Comparison of ENCODE assay signal across 25 cellular contexts in genomic region chr17:518047-518735, GRCh38.
"Had no signal": no experiment of that assay in that cellular context is flagged by ENCODE, and none has a peak within 500 bp of the region (broad histone marks: within the 10 kb centered on the region; RNA-seq: fewer than 3 reads in every experiment).

No MANE protein-coding gene starts in this region.

- H3K4me1 Mint-ChIP-seq: activated naive CD8-positive, alpha-beta T cell treated with anti-CD3 and anti-CD28 coated beads, Interleukin-2, amount 50 U/mL, for 24 hours; central memory CD8-positive, alpha-beta T cell; stimulated activated memory B cell treated with anti-CD40 and anti-IgM and Interleukin-4, amounts not matched to agents 10 μg/mL and 1 μg/mL and 100 μg/mL, for 72 hours had no signal

- H3K4me1 ChIP-seq: prostate gland, testis had no signal

- H3K4me3 ChIP-seq: coronary artery, esophagus muscularis mucosa, prostate gland, smooth muscle cell, testis, upper lobe of left lung had no signal

- H3K4me3 Mint-ChIP-seq: activated CD8-positive, alpha-beta T cell treated with anti-CD3 and anti-CD28 coated beads, Interleukin-2, amount 10 ng/mL, durations not matched to agents 7 days and 5 days; activated naive CD4-positive, alpha-beta T cell treated with anti-CD3 and anti-CD28 coated beads for 36 hours; activated naive CD8-positive, alpha-beta T cell treated with anti-CD3 and anti-CD28 coated beads, Interleukin-2, amount 50 U/mL, for 24 hours; activated T-cell treated with anti-CD3 and anti-CD28 coated beads, Interleukin-2, amount 50 U/mL, for 24 hours; brain; central memory CD8-positive, alpha-beta T cell; naive thymus-derived CD4-positive, alpha-beta T cell; stimulated activated memory B cell treated with anti-CD40 and anti-IgM and Interleukin-4, amounts not matched to agents 10 μg/mL and 1 μg/mL and 100 μg/mL, for 72 hours had no signal

- H3K27me3 Mint-ChIP-seq: activated naive CD8-positive, alpha-beta T cell treated with anti-CD3 and anti-CD28 coated beads, Interleukin-2, amount 50 U/mL, for 24 hours; activated T-cell treated with anti-CD3 and anti-CD28 coated beads, Interleukin-2, amount 50 U/mL, for 24 hours; brain; central memory CD8-positive, alpha-beta T cell; naive thymus-derived CD4-positive, alpha-beta T cell; stimulated activated memory B cell treated with anti-CD40 and anti-IgM and Interleukin-4, amounts not matched to agents 10 μg/mL and 1 μg/mL and 100 μg/mL, for 72 hours had no signal

- H3K27ac ChIP-seq: coronary artery, esophagus muscularis mucosa, prostate gland, testis had no signal

- H3K9me3 ChIP-seq: esophagus muscularis mucosa, prostate gland, testis, upper lobe of left lung had no signal

- DNase-seq: activated CD4-positive, alpha-beta T cell treated with anti-CD3 and anti-CD28 coated beads for 48 hours; activated CD4-positive, CD25-positive, alpha-beta regulatory T cell; activated CD8-positive, alpha-beta T cell treated with anti-CD3 and anti-CD28 coated beads, Interleukin-2, amount 10 ng/mL, durations not matched to agents 7 days and 5 days; activated naive CD4-positive, alpha-beta T cell treated with anti-CD3 and anti-CD28 coated beads for 36 hours; activated naive CD8-positive, alpha-beta T cell treated with anti-CD3 and anti-CD28 coated beads, Interleukin-2, amount 50 U/mL, for 24 hours; activated T-cell treated with anti-CD3 and anti-CD28 coated beads, Interleukin-2, amount 50 U/mL, for 24 hours; anterior cingulate cortex; effector CD4-positive, alpha-beta T cell; hippocampal formation; islet precursor cell; mesenchymal stem cell; naive thymus-derived CD4-positive, alpha-beta T cell; stimulated activated CD4-positive, alpha-beta T cell treated with anti-CD3 and anti-CD28 coated beads, Interleukin-4, amount 100 ng/mL, for 24 hours; T1000; testis; upper lobe of left lung had no signal

- ATAC-seq: activated CD8-positive, alpha-beta T cell treated with anti-CD3 and anti-CD28 coated beads, Interleukin-2, amount 10 ng/mL, durations not matched to agents 7 days and 5 days; activated naive CD8-positive, alpha-beta T cell treated with anti-CD3 and anti-CD28 coated beads, Interleukin-2, amount 50 U/mL, for 24 hours; sciatic nerve; stimulated activated memory B cell treated with anti-CD40 and anti-IgM and Interleukin-4, amounts not matched to agents 10 μg/mL and 1 μg/mL and 100 μg/mL, for 72 hours had no signal

- H3K9me3 Mint-ChIP-seq: activated naive CD4-positive, alpha-beta T cell treated with anti-CD3 and anti-CD28 coated beads for 36 hours; activated naive CD8-positive, alpha-beta T cell treated with anti-CD3 and anti-CD28 coated beads, Interleukin-2, amount 50 U/mL, for 24 hours; activated T-cell treated with anti-CD3 and anti-CD28 coated beads, Interleukin-2, amount 50 U/mL, for 24 hours; activated T-helper 2 cell treated with anti-CD3 and anti-CD28 coated beads, Interferon-gamma antibody, Interleukin-2, Interleukin-4, amounts not matched to agents 10 μg/mL and 5 μg/mL and 100 μg/mL, durations not matched to agents 14 hours and 24 hours and 36 hours; central memory CD8-positive, alpha-beta T cell; naive thymus-derived CD4-positive, alpha-beta T cell; stimulated activated memory B cell treated with anti-CD40 and anti-IgM and Interleukin-4, amounts not matched to agents 10 μg/mL and 1 μg/mL and 100 μg/mL, for 72 hours had no signal

- H3K27me3 ChIP-seq: esophagus muscularis mucosa, testis, upper lobe of left lung had no signal

- H3K4me2 ChIP-seq: smooth muscle cell had no signal

- H3K27ac Mint-ChIP-seq: activated naive CD4-positive, alpha-beta T cell treated with anti-CD3 and anti-CD28 coated beads for 36 hours; activated naive CD8-positive, alpha-beta T cell treated with anti-CD3 and anti-CD28 coated beads, Interleukin-2, amount 50 U/mL, for 24 hours; activated T-cell treated with anti-CD3 and anti-CD28 coated beads, Interleukin-2, amount 50 U/mL, for 24 hours; activated T-helper 2 cell treated with anti-CD3 and anti-CD28 coated beads, Interferon-gamma antibody, Interleukin-2, Interleukin-4, amounts not matched to agents 10 μg/mL and 5 μg/mL and 100 μg/mL, durations not matched to agents 14 hours and 24 hours and 36 hours; stimulated activated memory B cell treated with anti-CD40 and anti-IgM and Interleukin-4, amounts not matched to agents 10 μg/mL and 1 μg/mL and 100 μg/mL, for 72 hours had no signal

- H3K36me3 ChIP-seq: prostate gland had no signal
